ENCODE assay signal across 23 cellular contexts in genomic region chr2:58562281-58562680, GRCh38.
DNase-seq lines count a peak whose midpoint lies in the region; ATAC-seq and TF ChIP-seq lines count a peak whose summit lies in the region.
"Had no signal": no experiment of that assay in that cellular context is flagged by ENCODE, and none has a peak within 500 bp of the region (broad histone marks: within the 10 kb centered on the region; RNA-seq: fewer than 3 reads in every experiment).

No MANE protein-coding gene starts in this region.

- H3K4me1 Mint-ChIP-seq in MCF 10A (ENCODE audit: insufficient read depth, unreplicated experiment), result peaks cover 14% of the 10 kb centered on the region
- no peaks in the 10 kb centered on the region for H3K4me1 Mint-ChIP-seq in activated CD4-positive, alpha-beta T cell treated with anti-CD3 and anti-CD28 coated beads for 36 hours
- H3K4me1 Mint-ChIP-seq: neural crest cell had no signal

- no peaks in the 10 kb centered on the region for H3K4me1 ChIP-seq in breast epithelium
- H3K4me1 ChIP-seq in RWPE2 (ENCODE audit: insufficient read depth, poor library complexity, severe bottlenecking), result peaks cover 10% of the 10 kb centered on the region
- no peaks in the 10 kb centered on the region for H3K4me1 ChIP-seq in heart right ventricle
- H3K4me1 ChIP-seq: BE2C, gastroesophageal sphincter, lower lobe of right lung, transverse colon had no signal

- DNase-seq in MCF 10A (ENCODE audit: unreplicated experiment) (peak; percentile 53), breast epithelium (ENCODE audit: low spot score in 2 of 2) (no peak), RWPE2 (ENCODE audit: low spot score) (no peak), fibroblast of villous mesenchyme (ENCODE audit: low read depth) (peak; percentile 57), heart right ventricle (no peak), activated gamma-delta T cell treated with Interleukin-2 at 50 U/mL for 16 hours (no peak)
- DNase-seq in activated CD4-positive, alpha-beta T cell treated with anti-CD3 and anti-CD28 coated beads for 36 hours, result no peak
- DNase-seq: activated CD4-positive, alpha-beta T cell treated with anti-CD3 and anti-CD28 coated beads for 4 hours; activated CD8-positive, alpha-beta memory T cell treated with anti-CD3 and anti-CD28 coated beads for 24 hours; activated T-cell treated with anti-CD3 and anti-CD28 coated beads, Interleukin-2, amount 50 U/mL, for 1 hour; BE2C; COR-L47; endodermal cell; KG1; lower lobe of right lung; NCI-H524; posterior cingulate gyrus; transverse colon had no signal

- peak overlapping the region; percentile 33 for H3K4me3 Mint-ChIP-seq in MCF 10A (ENCODE audit: unreplicated experiment)
- no peak overlapping the region for H3K4me3 Mint-ChIP-seq in activated CD4-positive, alpha-beta T cell treated with anti-CD3 and anti-CD28 coated beads for 36 hours
- H3K4me3 Mint-ChIP-seq: endodermal cell; neural crest cell; T-helper 1 cell treated with Interleukin-12 subunit alpha and Interleukin-12 subunit beta and Interleukin-4 antibody, amounts not matched to agents 30 μg/mL and 1 μg/mL, for 36 hours had no signal

- WGBS in heart right ventricle, 2 donors, result 40 to 41% methylated on average over 2 of the region's 2 CpGs

- peak overlapping the region; percentile 69 for H3K27ac Mint-ChIP-seq in MCF 10A (ENCODE audit: low read depth, unreplicated experiment)
- no peak overlapping the region for H3K27ac Mint-ChIP-seq in activated CD4-positive, alpha-beta T cell treated with anti-CD3 and anti-CD28 coated beads for 36 hours
- H3K27ac Mint-ChIP-seq: endodermal cell; T-helper 1 cell treated with Interleukin-12 subunit alpha and Interleukin-12 subunit beta and Interleukin-4 antibody, amounts not matched to agents 30 μg/mL and 1 μg/mL, for 36 hours had no signal

- H3K36me3 Mint-ChIP-seq in MCF 10A (ENCODE audit: insufficient read depth, unreplicated experiment), result no peaks in the 10 kb centered on the region
- no peaks in the 10 kb centered on the region for H3K36me3 Mint-ChIP-seq in activated CD4-positive, alpha-beta T cell treated with anti-CD3 and anti-CD28 coated beads for 36 hours (ENCODE audit: low read depth)

- H3K4me3 ChIP-seq in breast epithelium (no peak overlapping the region), RWPE2 (ENCODE audit: severe bottlenecking) (no peak overlapping the region), fibroblast of villous mesenchyme (ENCODE audit: low read depth, low read length) (no peak overlapping the region), heart right ventricle (no peak overlapping the region)
- H3K4me3 ChIP-seq: gastroesophageal sphincter, lower lobe of right lung, transverse colon had no signal

- CTCF ChIA-PET in MCF 10A (lab: Yijun Ruan, JAX), result no interaction called here
- CTCF ChIA-PET in activated CD4-positive, alpha-beta T cell treated with anti-CD3 and anti-CD28 coated beads for 36 hours (lab: Charles Lee), result no interaction called here

- no peaks in the 10 kb centered on the region for H3K9me3 Mint-ChIP-seq in MCF 10A (ENCODE audit: unreplicated experiment)
- no peaks in the 10 kb centered on the region for H3K9me3 Mint-ChIP-seq in activated CD4-positive, alpha-beta T cell treated with anti-CD3 and anti-CD28 coated beads for 36 hours (ENCODE audit: low read depth)
- H3K9me3 Mint-ChIP-seq: endodermal cell; neural crest cell; T-helper 1 cell treated with Interleukin-12 subunit alpha and Interleukin-12 subunit beta and Interleukin-4 antibody, amounts not matched to agents 30 μg/mL and 1 μg/mL, for 36 hours had no signal

- POLR2A ChIA-PET in MCF 10A (lab: Yijun Ruan, JAX), result interaction anchor here (1.2 kb wide), 1 partner anchor 25 kb away, joined by 3 read pairs; no protein-coding TSS in a partner anchor
- POLR2A ChIA-PET in activated CD4-positive, alpha-beta T cell treated with anti-CD3 and anti-CD28 coated beads for 36 hours (lab: Charles Lee), result no interaction called here

- no peaks in the 10 kb centered on the region for H3K27me3 ChIP-seq in breast epithelium
- H3K27me3 ChIP-seq in RWPE2 (ENCODE audit: insufficient read depth, poor library complexity, severe bottlenecking), result no peaks in the 10 kb centered on the region
- H3K27me3 ChIP-seq in heart right ventricle, result peaks cover 0 to 9% (median 0%) of the 10 kb centered on the region in 7 donors
- H3K27me3 ChIP-seq: BE2C, gastroesophageal sphincter, transverse colon had no signal

- intact Hi-C loops in MCF 10A (cut with micrococcal nuclease) (no loop called here), breast epithelium (cut with DNase I; ENCODE audit: low total_unique reads) (no loop called here), heart right ventricle (cut with DNase I) (no loop called here)
- intact Hi-C loops in activated CD4-positive, alpha-beta T cell treated with anti-CD3 and anti-CD28 coated beads for 36 hours (cut with DNase I, micrococcal nuclease), result no loop called here

- BruUV-seq in MCF 10A (replicated peaks; lab: Mats Ljungman, UMichigan), result no TSS peak

- H3K36me3 ChIP-seq in breast epithelium (no peaks in the 10 kb centered on the region), RWPE2 (ENCODE audit: low read depth) (no peaks in the 10 kb centered on the region), heart right ventricle (no peaks in the 10 kb centered on the region)
- H3K36me3 ChIP-seq: BE2C, gastroesophageal sphincter, lower lobe of right lung, transverse colon had no signal

- no peaks in the 10 kb centered on the region for H3K27me3 Mint-ChIP-seq in MCF 10A (ENCODE audit: insufficient read depth, unreplicated experiment)
- H3K27me3 Mint-ChIP-seq in activated CD4-positive, alpha-beta T cell treated with anti-CD3 and anti-CD28 coated beads for 36 hours, result no peaks in the 10 kb centered on the region

- TF ChIP-seq CTCF in MCF 10A (IDR thresholded peaks at IDR 0.05; ENCODE audit: unreplicated experiment) (no peak), breast epithelium (IDR thresholded peaks at IDR 0.05) (no peak), RWPE2 (IDR thresholded peaks at IDR 0.05; ENCODE audit: poor library complexity, severe bottlenecking) (no peak), fibroblast of villous mesenchyme (IDR thresholded peaks at IDR 0.05; ENCODE audit: insufficient read depth, low read depth, low read length) (no peak), heart right ventricle (IDR thresholded peaks at IDR 0.05) (no peak)

- no peak for TF ChIP-seq POLR2A in breast epithelium (IDR thresholded peaks at IDR 0.05)

- ATAC-seq in RWPE2 (ENCODE audit: low read depth), result peak; percentile 76
- ATAC-seq in heart right ventricle, result no peak
- no peak for ATAC-seq in GM21825 (IDR thresholded peaks at IDR 0.05; ENCODE audit: unreplicated experiment)
- ATAC-seq in activated CD4-positive, alpha-beta T cell treated with anti-CD3 and anti-CD28 coated beads for 36 hours, result no peak
- ATAC-seq: gastroesophageal sphincter had no signal

- no peaks in the 10 kb centered on the region for H3K9me3 ChIP-seq in breast epithelium
- H3K9me3 ChIP-seq in RWPE2 (ENCODE audit: severe bottlenecking), result no peaks in the 10 kb centered on the region
- H3K9me3 ChIP-seq in heart right ventricle, result no peaks in the 10 kb centered on the region
- H3K9me3 ChIP-seq: BE2C, gastroesophageal sphincter, lower lobe of right lung, transverse colon had no signal

- no peak overlapping the region for H3K27ac ChIP-seq in breast epithelium
- H3K27ac ChIP-seq in RWPE2 (ENCODE audit: poor library complexity, severe bottlenecking), result peak overlapping the region; percentile 14
- no peak overlapping the region for H3K27ac ChIP-seq in heart right ventricle
- H3K27ac ChIP-seq: 22Rv1, gastroesophageal sphincter, lower lobe of right lung, transverse colon had no signal

Comparison
In these comparisons a context has a peak if more than half of its experiments do, and no peak if none do; other contexts are left out.
1. DNase-seq: peak in MCF 10A (single experiment) and fibroblast of villous mesenchyme (single experiment); none in breast epithelium (0 of 2), RWPE2 (single experiment), heart right ventricle (0 of 2), activated gamma-delta T cell treated with Interleukin-2 at 50 U/mL for 16 hours (single experiment) and activated CD4-positive, alpha-beta T cell treated with anti-CD3 and anti-CD28 coated beads for 36 hours (single experiment).